In genomic region chr1:156076609-156077429, GRCh38 we compare ENCODE assay signal across 10 cellular contexts. TPM values are rescaled to one million over a fixed set of nuclear protein-coding genes. Genes with fewer than 3 reads are reported as not detected.
DNase-seq lines count a peak whose midpoint lies in the region; ATAC-seq, FAIRE-seq and TF ChIP-seq lines count a peak whose summit lies in the region.
"Had no signal": no experiment of that assay in that cellular context is flagged by ENCODE, and none has a peak within 500 bp of the region (broad histone marks: within the 10 kb centered on the region; RNA-seq: fewer than 3 reads in every experiment).

No MANE protein-coding gene starts in this region.

- H3K36me3 Mint-ChIP-seq in activated naive CD4-positive, alpha-beta T cell treated with anti-CD3 and anti-CD28 coated beads for 36 hours (ENCODE audit: low read depth), result no peaks in the 10 kb centered on the region
- H3K36me3 Mint-ChIP-seq in activated naive CD4-positive, alpha-beta T cell treated with anti-CD3 and anti-CD28 coated beads, Interleukin-2, amount 10 ng/mL, durations not matched to agents 7 days and 5 days, result no peaks in the 10 kb centered on the region

- H3K23ac ChIP-seq in mesenchymal stem cell (ENCODE audit: low read length in 2 of 2), result peak overlapping the region in 1 of 2 experiments; percentile 50

- H2AK5ac ChIP-seq in mesenchymal stem cell (ENCODE audit: low read length, severe bottlenecking), result peak overlapping the region; percentile 19

- no peak for DNase-seq in activated naive CD4-positive, alpha-beta T cell treated with anti-CD3 and anti-CD28 coated beads for 36 hours
- no peak for DNase-seq in activated naive CD4-positive, alpha-beta T cell treated with anti-CD3 and anti-CD28 coated beads, Interleukin-2, amount 10 ng/mL, durations not matched to agents 7 days and 5 days
- DNase-seq in colonic mucosa (no peak), mesenchymal stem cell (no peak), HTR-8/SVneo (ENCODE audit: insufficient read length, low spot score) (no peak)

- WGBS in mesenchymal stem cell, result 54% methylated on average over 72 of the region's 73 CpGs
- 51% methylated on average over 73 of the region's 73 CpGs for WGBS in urinary bladder

- no peak overlapping the region for H2AFZ ChIP-seq in mesenchymal stem cell (ENCODE audit: low read depth, low read length)

- no peaks in the 10 kb centered on the region for H3K4me1 Mint-ChIP-seq in activated naive CD4-positive, alpha-beta T cell treated with anti-CD3 and anti-CD28 coated beads for 36 hours (ENCODE audit: low read depth)
- peaks cover 7% of the 10 kb centered on the region for H3K4me1 Mint-ChIP-seq in activated naive CD4-positive, alpha-beta T cell treated with anti-CD3 and anti-CD28 coated beads, Interleukin-2, amount 10 ng/mL, durations not matched to agents 7 days and 5 days

- H3K9me3 Mint-ChIP-seq in activated naive CD4-positive, alpha-beta T cell treated with anti-CD3 and anti-CD28 coated beads for 36 hours, result no peaks in the 10 kb centered on the region
- H3K9me3 Mint-ChIP-seq in activated naive CD4-positive, alpha-beta T cell treated with anti-CD3 and anti-CD28 coated beads, Interleukin-2, amount 10 ng/mL, durations not matched to agents 7 days and 5 days, result no peaks in the 10 kb centered on the region

- peak overlapping the region; percentile 32 to 57 for H3K4ac ChIP-seq in mesenchymal stem cell (ENCODE audit: low read depth in 1 of 2, low read length in 2 of 2)

- peak overlapping the region; percentile 27 for H3K4me3 Mint-ChIP-seq in activated naive CD4-positive, alpha-beta T cell treated with anti-CD3 and anti-CD28 coated beads for 36 hours
- no peak overlapping the region for H3K4me3 Mint-ChIP-seq in activated naive CD4-positive, alpha-beta T cell treated with anti-CD3 and anti-CD28 coated beads, Interleukin-2, amount 10 ng/mL, durations not matched to agents 7 days and 5 days

- no peaks in the 10 kb centered on the region for H3K27me3 ChIP-seq in colonic mucosa
- H3K27me3 ChIP-seq in mesenchymal stem cell (ENCODE audit: control insufficient read depth in 1 of 2, insufficient read depth in 1 of 2, low read length in 2 of 2), result peaks cover 0 to 6% of the 10 kb centered on the region in 2 experiments

- no peak overlapping the region for H3K27ac Mint-ChIP-seq in activated naive CD4-positive, alpha-beta T cell treated with anti-CD3 and anti-CD28 coated beads for 36 hours
- H3K27ac Mint-ChIP-seq in activated naive CD4-positive, alpha-beta T cell treated with anti-CD3 and anti-CD28 coated beads, Interleukin-2, amount 10 ng/mL, durations not matched to agents 7 days and 5 days, result no peak overlapping the region

- H3K9ac ChIP-seq in colonic mucosa (ENCODE audit: low read depth in 2 of 2, low read length in 2 of 2) (peak overlapping the region in 1 of 2 donors; percentile 47), mesenchymal stem cell (ENCODE audit: low read length) (peak overlapping the region; percentile 54)

- no peak for TF ChIP-seq CTCF in colonic mucosa (IDR thresholded peaks at IDR 0.05)

- no peak overlapping the region for H2BK5ac ChIP-seq in mesenchymal stem cell (ENCODE audit: low read depth, low read length, poor library complexity, severe bottlenecking)

- H3K18ac ChIP-seq in mesenchymal stem cell (ENCODE audit: low read depth in 1 of 2, low read length in 2 of 2), result peak overlapping the region; percentile 77 to 81

- H3K79me1 ChIP-seq in mesenchymal stem cell (replicated peaks; ENCODE audit: low read length, poor library complexity, severe bottlenecking), result peaks cover 36% of the 10 kb centered on the region

- peak overlapping the region; percentile 18 for H3K4me2 ChIP-seq in mesenchymal stem cell (ENCODE audit: low read length, poor library complexity, severe bottlenecking)

- no peaks in the 10 kb centered on the region for H3K4me1 ChIP-seq in colonic mucosa
- peaks cover 27% of the 10 kb centered on the region for H3K4me1 ChIP-seq in mesenchymal stem cell (ENCODE audit: control insufficient read depth, insufficient read depth, low read depth, low read length)
- no peaks in the 10 kb centered on the region for H3K4me1 ChIP-seq in urinary bladder (ENCODE audit: insufficient read depth)

- CTCF ChIA-PET in activated naive CD4-positive, alpha-beta T cell treated with anti-CD3 and anti-CD28 coated beads for 36 hours (lab: Charles Lee), result no interaction called here
- CTCF ChIA-PET in activated naive CD4-positive, alpha-beta T cell treated with anti-CD3 and anti-CD28 coated beads, Interleukin-2, amount 10 ng/mL, durations not matched to agents 7 days and 5 days (lab: Charles Lee), result no interaction called here

- intact Hi-C loops in activated naive CD4-positive, alpha-beta T cell treated with anti-CD3 and anti-CD28 coated beads for 36 hours (cut with micrococcal nuclease), result no loop called here
- intact Hi-C loops in colonic mucosa (cut with DNase I), result no loop called here

- no peak overlapping the region for H3K27ac ChIP-seq in colonic mucosa
- no peak overlapping the region for H3K27ac ChIP-seq in mesenchymal stem cell (ENCODE audit: low read length, poor library complexity, severe bottlenecking)
- no peak overlapping the region for H3K27ac ChIP-seq in urinary bladder (ENCODE audit: low read depth)

- H3K9me3 ChIP-seq in colonic mucosa (no peaks in the 10 kb centered on the region), mesenchymal stem cell (ENCODE audit: control insufficient read depth, low read length) (no peaks in the 10 kb centered on the region)

- peaks cover 5% of the 10 kb centered on the region for H3K27me3 Mint-ChIP-seq in activated naive CD4-positive, alpha-beta T cell treated with anti-CD3 and anti-CD28 coated beads for 36 hours (ENCODE audit: low read depth)
- H3K27me3 Mint-ChIP-seq in activated naive CD4-positive, alpha-beta T cell treated with anti-CD3 and anti-CD28 coated beads, Interleukin-2, amount 10 ng/mL, durations not matched to agents 7 days and 5 days, result peaks cover 88% of the 10 kb centered on the region

- H3K36me3 ChIP-seq in colonic mucosa (no peaks in the 10 kb centered on the region), mesenchymal stem cell (ENCODE audit: control insufficient read depth in 1 of 2, insufficient read depth in 2 of 2, low read depth in 1 of 2, low read length in 2 of 2) (peaks cover 0 to 46% of the 10 kb centered on the region in 2 experiments), urinary bladder (ENCODE audit: insufficient read depth) (no peaks in the 10 kb centered on the region)

- H4K8ac ChIP-seq in mesenchymal stem cell (ENCODE audit: low read length), result peak overlapping the region; percentile 89

- ATAC-seq in HG02623 (IDR thresholded peaks at IDR 0.05; ENCODE audit: unreplicated experiment), result no peak
- no peak for ATAC-seq in HG02884 (IDR thresholded peaks at IDR 0.05; ENCODE audit: unreplicated experiment)

- no peak overlapping the region for H2BK12ac ChIP-seq in mesenchymal stem cell (ENCODE audit: low read length in 2 of 2)

- H3K14ac ChIP-seq in mesenchymal stem cell (ENCODE audit: low read length in 2 of 2), result peak overlapping the region in 1 of 2 experiments; percentile 18

- H2BK15ac ChIP-seq in mesenchymal stem cell (ENCODE audit: low read depth, poor library complexity, severe bottlenecking), result no peak overlapping the region

- FAIRE-seq in HTR-8/SVneo (lab: Jason Lieb, UNC), result no peak
- FAIRE-seq: A204.1 had no signal

- H3K4me3 ChIP-seq in colonic mucosa (peak overlapping the region; percentile 27), mesenchymal stem cell (ENCODE audit: insufficient read depth in 1 of 2, low read depth in 1 of 2, low read length in 2 of 2) (peak overlapping the region in 1 of 2 experiments; percentile 62), urinary bladder (ENCODE audit: low read depth, low read length) (peak overlapping the region; percentile 0)

- H2BK120ac ChIP-seq in mesenchymal stem cell (ENCODE audit: low read depth, low read length), result no peak overlapping the region

- H4K91ac ChIP-seq in mesenchymal stem cell (ENCODE audit: low read length), result no peak overlapping the region

RNA-seq across cellular contexts. Expression of gene MEX3A, which starts 5.4 kb away (rescaled TPM):
- total RNA-seq in activated naive CD4-positive, alpha-beta T cell treated with anti-CD3 and anti-CD28 coated beads for 36 hours, result under 1 TPM; 0.22 to 0.36 TPM
- total RNA-seq in colonic mucosa, result 1 to 10 TPM; 1.6 to 3.7 TPM
- 10.4 TPM for polyA plus RNA-seq in mesenchymal stem cell (2013, experiment 1 of 2)
- 10.7 TPM for polyA plus RNA-seq in mesenchymal stem cell (2013, experiment 2 of 2)
- 7.2 TPM for total RNA-seq in urinary bladder
- 0.76 TPM for polyA plus RNA-seq in urinary bladder

RNA-seq across cellular contexts. Expression of gene RAB25, which starts 15.9 kb away (rescaled TPM):
- total RNA-seq in activated naive CD4-positive, alpha-beta T cell treated with anti-CD3 and anti-CD28 coated beads for 36 hours, result 1 to 10 TPM; 1.3 TPM
- total RNA-seq in colonic mucosa (100 to 1,000 TPM; 213 TPM), urinary bladder (11.9 TPM)
- polyA plus RNA-seq in mesenchymal stem cell (2013, experiment 1 of 2), result not detected
- polyA plus RNA-seq in mesenchymal stem cell (2013, experiment 2 of 2), result not detected
- 28.2 TPM for polyA plus RNA-seq in urinary bladder
- total RNA-seq: myocyte had no signal

RNA-seq across cellular contexts. Expression of gene LAMTOR2, which starts 22.2 kb away (rescaled TPM):
- 10 to 100 TPM; 54.9 to 55.9 TPM for total RNA-seq in activated naive CD4-positive, alpha-beta T cell treated with anti-CD3 and anti-CD28 coated beads for 36 hours
- total RNA-seq in colonic mucosa, result 10 to 100 TPM; 69.4 to 83.9 TPM
- polyA plus RNA-seq in mesenchymal stem cell (2013, experiment 1 of 2), result 87.6 TPM
- 91.2 TPM for polyA plus RNA-seq in mesenchymal stem cell (2013, experiment 2 of 2)
- 28.9 TPM for total RNA-seq in urinary bladder
- polyA plus RNA-seq in urinary bladder, result 91.1 TPM

RNA-seq across cellular contexts. Expression of gene UBQLN4, which starts 23.2 kb away (rescaled TPM):
- total RNA-seq in activated naive CD4-positive, alpha-beta T cell treated with anti-CD3 and anti-CD28 coated beads for 36 hours, result 10 to 100 TPM; 27.1 to 27.4 TPM
- total RNA-seq in colonic mucosa (10 to 100 TPM; 23.2 to 43.4 TPM), urinary bladder (13.2 TPM)
- 21.8 TPM for polyA plus RNA-seq in mesenchymal stem cell (2013, experiment 1 of 2)
- 21.1 TPM for polyA plus RNA-seq in mesenchymal stem cell (2013, experiment 2 of 2)
- polyA plus RNA-seq in urinary bladder, result 30.3 TPM

RNA-seq across cellular contexts. Expression of gene LMNA, which starts 37.7 kb away (rescaled TPM):
- 10 to 100 TPM; 62.1 to 62.6 TPM for total RNA-seq in activated naive CD4-positive, alpha-beta T cell treated with anti-CD3 and anti-CD28 coated beads for 36 hours
- 100 to 1,000 TPM; 414 to 610 TPM for total RNA-seq in colonic mucosa
- polyA plus RNA-seq in mesenchymal stem cell (2013, experiment 1 of 2), result 732 TPM
- polyA plus RNA-seq in mesenchymal stem cell (2013, experiment 2 of 2), result 747 TPM
- 224 TPM for total RNA-seq in urinary bladder
- polyA plus RNA-seq in urinary bladder, result 306 TPM

Comparison
In these comparisons a context has a peak if more than half of its experiments do, and no peak if none do; other contexts are left out.
1. RNA of gene RAB25, which starts 15.9 kb away (total RNA-seq): 213 TPM in colonic mucosa; 11.9 TPM in urinary bladder (single experiment) and 1.3 TPM in activated naive CD4-positive, alpha-beta T cell treated with anti-CD3 and anti-CD28 coated beads for 36 hours; every median in the first group is over 10 times any median in the second.